8 cellular contexts compared by ENCODE assay signal in the genomic region with DNA sequence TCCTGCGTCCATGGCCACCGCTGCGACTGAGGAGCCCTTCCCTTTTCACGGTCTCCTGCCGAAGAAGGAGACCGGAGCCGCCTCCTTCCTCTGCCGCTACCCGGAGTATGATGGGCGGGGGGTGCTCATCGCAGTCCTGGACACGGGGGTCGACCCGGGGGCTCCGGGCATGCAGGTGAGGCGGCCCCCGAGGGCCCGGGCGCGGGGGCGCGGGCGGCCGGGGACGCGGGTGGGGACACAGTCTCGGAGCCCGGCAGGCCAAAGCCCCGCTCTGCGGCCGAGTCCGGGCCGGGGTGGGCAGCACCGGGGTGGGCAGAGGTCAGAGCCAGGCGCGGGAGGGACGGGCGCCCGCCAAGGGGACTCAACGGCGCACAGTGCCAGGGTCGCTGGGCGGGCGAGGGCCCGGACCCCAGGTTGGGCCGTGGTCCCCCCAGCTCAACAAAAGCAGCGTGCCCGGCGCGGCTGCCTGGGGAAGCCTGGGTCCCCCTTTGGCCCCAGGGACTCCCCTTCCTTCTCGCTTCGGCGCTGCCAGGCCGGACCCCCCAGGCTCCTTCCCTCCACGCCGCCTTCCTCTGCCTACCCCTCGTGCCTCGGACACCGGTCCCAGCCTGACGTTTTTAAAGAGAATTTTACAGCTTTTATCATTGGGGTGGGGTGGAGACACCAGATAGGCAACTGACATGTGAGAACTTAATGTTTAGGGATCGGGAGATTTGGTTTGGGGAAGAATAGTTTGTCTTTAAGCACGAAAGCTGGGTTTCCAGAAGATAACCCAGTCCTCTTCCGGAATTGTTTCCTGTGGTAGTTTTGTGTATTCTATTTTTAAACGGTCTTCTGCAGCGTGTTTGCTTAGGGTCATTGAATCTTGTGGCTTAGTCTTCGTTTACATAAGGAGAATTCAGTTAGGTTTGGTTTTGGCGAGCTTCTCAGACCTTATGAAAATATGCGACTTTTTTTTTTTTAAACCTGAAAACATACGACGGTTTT. TPM values are rescaled to one million over a fixed set of nuclear protein-coding genes. Genes with fewer than 3 reads are reported as not detected.
DNase-seq lines count a peak whose midpoint lies in the region; ATAC-seq and TF ChIP-seq lines count a peak whose summit lies in the region.

No MANE protein-coding gene starts in this region.

- peaks cover 28% of the 10 kb centered on the region for H3K36me3 Mint-ChIP-seq in activated CD8-positive, alpha-beta T cell treated with anti-CD3 and anti-CD28 coated beads for 36 hours (ENCODE audit: low read depth)

- H3K27me3 Mint-ChIP-seq in activated CD8-positive, alpha-beta T cell treated with anti-CD3 and anti-CD28 coated beads for 36 hours: no peaks in the 10 kb centered on the region

- ATAC-seq in activated CD8-positive, alpha-beta T cell treated with anti-CD3 and anti-CD28 coated beads for 36 hours: peak; percentile 1

- peak; percentile 32 for DNase-seq in DMS 273 (lab: John Stamatoyannopoulos, UW; ENCODE audit: unreplicated experiment)
- DNase-seq in DMS 273 treated with DMSO at 0.1 percent for 48 hours (lab: John Stamatoyannopoulos, UW): no peak
- peak; percentile 37 for DNase-seq in H4 (ENCODE audit: low spot score)
- peak; percentile 22 for DNase-seq in LHCN-M2 (ENCODE audit: low read depth)
- peak; percentile 41 for DNase-seq in activated CD8-positive, alpha-beta T cell treated with anti-CD3 and anti-CD28 coated beads for 36 hours
- peak; percentile 55 to 62 for DNase-seq in erythroblast (lab: John Stamatoyannopoulos, UW)
- DNase-seq in myocyte (ENCODE audit: low read depth): peak; percentile 21
- DNase-seq in uterus: peak; percentile 23 to 32

- TF ChIP-seq POLR2A in erythroblast (IDR thresholded peaks at IDR 0.05; ENCODE audit: low read length) (peak; percentile 14), uterus (IDR thresholded peaks at IDR 0.05) (peak in 1 of 2 donors; percentile 45)

- H3K4me1 Mint-ChIP-seq in activated CD8-positive, alpha-beta T cell treated with anti-CD3 and anti-CD28 coated beads for 36 hours (ENCODE audit: low read depth): peaks cover 59% of the 10 kb centered on the region

- peak overlapping the region; percentile 92 to 100 for H3K27ac ChIP-seq in uterus

- H3K4me3 ChIP-seq in uterus: peak overlapping the region; percentile 96 to 100

- intact Hi-C loops in activated CD8-positive, alpha-beta T cell treated with anti-CD3 and anti-CD28 coated beads for 36 hours (cut with micrococcal nuclease): loop anchor here (5.0 kb wide), 2 partner anchors 175 to 205 kb away; a partner anchor contains a TSS
- intact Hi-C loops in uterus (cut with DNase I; ENCODE audit: low total_unique reads): loop anchor here (10.0 kb wide), 1 partner anchor 247 kb away; a partner anchor contains a TSS

- no peaks in the 10 kb centered on the region for H3K36me3 ChIP-seq in uterus

- peaks cover 0 to 3% of the 10 kb centered on the region in 2 donors for H3K4me1 ChIP-seq in uterus

- POLR2A ChIA-PET in activated CD8-positive, alpha-beta T cell treated with anti-CD3 and anti-CD28 coated beads for 36 hours (lab: Charles Lee): interaction anchor here (0.9 to 3.5 kb wide), 8 partner anchors 9 to 248 kb away, joined by 3 to 31 read pairs (median 6); a partner anchor contains a TSS

- H3K4me3 Mint-ChIP-seq in activated CD8-positive, alpha-beta T cell treated with anti-CD3 and anti-CD28 coated beads for 36 hours: peak overlapping the region; percentile 99

- peak overlapping the region; percentile 100 for H3K27ac Mint-ChIP-seq in activated CD8-positive, alpha-beta T cell treated with anti-CD3 and anti-CD28 coated beads for 36 hours

- H3K9me3 Mint-ChIP-seq in activated CD8-positive, alpha-beta T cell treated with anti-CD3 and anti-CD28 coated beads for 36 hours: no peaks in the 10 kb centered on the region

- H3K27me3 ChIP-seq in uterus: no peaks in the 10 kb centered on the region

- TF ChIP-seq CTCF in activated CD8-positive, alpha-beta T cell treated with anti-CD3 and anti-CD28 coated beads for 36 hours (IDR thresholded peaks at IDR 0.05): no peak
- TF ChIP-seq CTCF in uterus (IDR thresholded peaks at IDR 0.05): no peak

- H3K9me3 ChIP-seq in uterus: no peaks in the 10 kb centered on the region

- CTCF ChIA-PET in activated CD8-positive, alpha-beta T cell treated with anti-CD3 and anti-CD28 coated beads for 36 hours (lab: Charles Lee): interaction anchor here (0.7 to 6.3 kb wide), 8 partner anchors 10 to 250 kb away, joined by 3 to 53 read pairs (median 4); a partner anchor contains a TSS

RNA-seq across cellular contexts. Expression of a gene that starts 0.5 kb away (rescaled TPM):
- 16.2 and 27.1 TPM in 2 replicates for total RNA-seq in H4 (2014; rRNA removed; shearing (Covaris generic))
- total RNA-seq in LHCN-M2 (2014; rRNA removed) (56.9 and 57.3 TPM in 2 replicates), myocyte (49.3 and 54.6 TPM in 2 replicates), uterus (10 to 100 TPM; 42.1 to 83.5 (median 48.7) TPM)
- polyA plus RNA-seq in LHCN-M2 (2012): 9.7 TPM
- total RNA-seq in activated CD8-positive, alpha-beta T cell treated with anti-CD3 and anti-CD28 coated beads for 36 hours: 10 to 100 TPM; 70.3 to 70.8 TPM
- 11.4 TPM for polyA plus RNA-seq in myocyte (2012)
